ENCODE assay signal across 1 cellular context in the genomic region with DNA sequence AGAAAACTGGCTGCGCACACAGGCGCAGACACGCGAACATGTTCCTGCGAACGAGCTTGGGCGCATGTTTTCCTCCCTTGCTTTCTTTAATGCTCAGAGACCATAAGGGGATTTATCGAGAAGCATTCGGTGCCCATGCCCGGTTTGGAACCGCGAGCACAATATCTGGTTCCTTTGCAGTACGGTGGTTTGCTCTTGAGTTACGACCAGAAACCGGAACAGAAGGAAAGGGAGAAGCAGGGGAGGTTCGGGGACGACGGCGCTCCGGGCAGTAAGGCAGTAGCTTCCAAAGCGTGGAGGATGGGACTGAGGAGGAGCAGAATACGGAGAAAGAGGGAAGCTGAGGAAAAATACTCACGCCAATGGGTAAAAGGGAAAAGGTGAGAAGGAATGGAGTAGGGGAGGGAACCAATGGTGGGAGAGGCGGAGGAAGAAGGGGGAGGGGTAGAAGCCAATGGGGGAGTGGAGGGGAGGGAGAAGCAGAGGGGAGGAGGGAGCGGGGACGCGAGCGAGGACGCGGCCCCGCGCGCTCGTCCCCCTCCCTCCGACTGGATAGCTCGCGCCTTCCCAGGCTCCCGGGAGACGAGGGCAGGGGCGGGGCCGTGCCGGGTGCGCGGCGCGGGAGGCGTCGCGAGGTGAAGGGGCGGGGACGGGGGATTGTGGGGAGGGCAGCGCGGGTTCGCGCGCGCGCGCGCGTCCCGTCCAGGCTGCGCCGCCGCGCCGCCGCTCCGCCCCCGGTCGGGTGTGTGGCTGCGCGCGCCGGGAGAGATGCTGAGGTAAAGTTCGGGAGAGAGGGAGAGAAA.
TF ChIP-seq lines count a peak whose summit lies in the region.

No MANE protein-coding gene starts in this region.

TF ChIP-seq in HepG2, 621 proteins besides CTCF, POLR2A, EP300 and RAD21 (continues in another document):
- TF ChIP-seq FIP1L1 (IDR thresholded peaks at IDR 0.05; ENCODE audit: borderline replicate concordance, insufficient read depth, low read depth, low read length) = no peak; the same call in 1 of the 2 replicates
- TF ChIP-seq, protein P1, sequence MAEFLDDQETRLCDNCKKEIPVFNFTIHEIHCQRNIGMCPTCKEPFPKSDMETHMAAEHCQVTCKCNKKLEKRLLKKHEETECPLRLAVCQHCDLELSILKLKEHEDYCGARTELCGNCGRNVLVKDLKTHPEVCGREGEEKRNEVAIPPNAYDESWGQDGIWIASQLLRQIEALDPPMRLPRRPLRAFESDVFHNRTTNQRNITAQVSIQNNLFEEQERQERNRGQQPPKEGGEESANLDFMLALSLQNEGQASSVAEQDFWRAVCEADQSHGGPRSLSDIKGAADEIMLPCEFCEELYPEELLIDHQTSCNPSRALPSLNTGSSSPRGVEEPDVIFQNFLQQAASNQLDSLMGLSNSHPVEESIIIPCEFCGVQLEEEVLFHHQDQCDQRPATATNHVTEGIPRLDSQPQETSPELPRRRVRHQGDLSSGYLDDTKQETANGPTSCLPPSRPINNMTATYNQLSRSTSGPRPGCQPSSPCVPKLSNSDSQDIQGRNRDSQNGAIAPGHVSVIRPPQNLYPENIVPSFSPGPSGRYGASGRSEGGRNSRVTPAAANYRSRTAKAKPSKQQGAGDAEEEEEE (CRISPR knock-in tag; IDR thresholded peaks at IDR 0.05; ENCODE audit: borderline replicate concordance) = peak; percentile 83; the same call in 1 of the 2 replicates
- peak; percentile 96 for TF ChIP-seq ZSCAN25 (CRISPR knock-in tag; IDR thresholded peaks at IDR 0.05)
- TF ChIP-seq, protein P2, sequence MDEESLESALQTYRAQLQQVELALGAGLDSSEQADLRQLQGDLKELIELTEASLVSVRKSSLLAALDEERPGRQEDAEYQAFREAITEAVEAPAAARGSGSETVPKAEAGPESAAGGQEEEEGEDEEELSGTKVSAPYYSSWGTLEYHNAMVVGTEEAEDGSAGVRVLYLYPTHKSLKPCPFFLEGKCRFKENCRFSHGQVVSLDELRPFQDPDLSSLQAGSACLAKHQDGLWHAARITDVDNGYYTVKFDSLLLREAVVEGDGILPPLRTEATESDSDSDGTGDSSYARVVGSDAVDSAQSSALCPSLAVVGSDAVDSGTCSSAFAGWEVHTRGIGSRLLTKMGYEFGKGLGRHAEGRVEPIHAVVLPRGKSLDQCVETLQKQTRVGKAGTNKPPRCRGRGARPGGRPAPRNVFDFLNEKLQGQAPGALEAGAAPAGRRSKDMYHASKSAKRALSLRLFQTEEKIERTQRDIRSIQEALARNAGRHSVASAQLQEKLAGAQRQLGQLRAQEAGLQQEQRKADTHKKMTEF (CRISPR knock-in tag; IDR thresholded peaks at IDR 0.05) = peak; percentile 58; the same call in 1 of the 2 replicates
- no peak for TF ChIP-seq RBAK (CRISPR knock-in tag; IDR thresholded peaks at IDR 0.05)
- TF ChIP-seq MIER3 (CRISPR knock-in tag; IDR thresholded peaks at IDR 0.05; ENCODE audit: borderline replicate concordance) = peak; percentile 17; the same call in 1 of the 2 replicates
- TF ChIP-seq, protein P3, sequence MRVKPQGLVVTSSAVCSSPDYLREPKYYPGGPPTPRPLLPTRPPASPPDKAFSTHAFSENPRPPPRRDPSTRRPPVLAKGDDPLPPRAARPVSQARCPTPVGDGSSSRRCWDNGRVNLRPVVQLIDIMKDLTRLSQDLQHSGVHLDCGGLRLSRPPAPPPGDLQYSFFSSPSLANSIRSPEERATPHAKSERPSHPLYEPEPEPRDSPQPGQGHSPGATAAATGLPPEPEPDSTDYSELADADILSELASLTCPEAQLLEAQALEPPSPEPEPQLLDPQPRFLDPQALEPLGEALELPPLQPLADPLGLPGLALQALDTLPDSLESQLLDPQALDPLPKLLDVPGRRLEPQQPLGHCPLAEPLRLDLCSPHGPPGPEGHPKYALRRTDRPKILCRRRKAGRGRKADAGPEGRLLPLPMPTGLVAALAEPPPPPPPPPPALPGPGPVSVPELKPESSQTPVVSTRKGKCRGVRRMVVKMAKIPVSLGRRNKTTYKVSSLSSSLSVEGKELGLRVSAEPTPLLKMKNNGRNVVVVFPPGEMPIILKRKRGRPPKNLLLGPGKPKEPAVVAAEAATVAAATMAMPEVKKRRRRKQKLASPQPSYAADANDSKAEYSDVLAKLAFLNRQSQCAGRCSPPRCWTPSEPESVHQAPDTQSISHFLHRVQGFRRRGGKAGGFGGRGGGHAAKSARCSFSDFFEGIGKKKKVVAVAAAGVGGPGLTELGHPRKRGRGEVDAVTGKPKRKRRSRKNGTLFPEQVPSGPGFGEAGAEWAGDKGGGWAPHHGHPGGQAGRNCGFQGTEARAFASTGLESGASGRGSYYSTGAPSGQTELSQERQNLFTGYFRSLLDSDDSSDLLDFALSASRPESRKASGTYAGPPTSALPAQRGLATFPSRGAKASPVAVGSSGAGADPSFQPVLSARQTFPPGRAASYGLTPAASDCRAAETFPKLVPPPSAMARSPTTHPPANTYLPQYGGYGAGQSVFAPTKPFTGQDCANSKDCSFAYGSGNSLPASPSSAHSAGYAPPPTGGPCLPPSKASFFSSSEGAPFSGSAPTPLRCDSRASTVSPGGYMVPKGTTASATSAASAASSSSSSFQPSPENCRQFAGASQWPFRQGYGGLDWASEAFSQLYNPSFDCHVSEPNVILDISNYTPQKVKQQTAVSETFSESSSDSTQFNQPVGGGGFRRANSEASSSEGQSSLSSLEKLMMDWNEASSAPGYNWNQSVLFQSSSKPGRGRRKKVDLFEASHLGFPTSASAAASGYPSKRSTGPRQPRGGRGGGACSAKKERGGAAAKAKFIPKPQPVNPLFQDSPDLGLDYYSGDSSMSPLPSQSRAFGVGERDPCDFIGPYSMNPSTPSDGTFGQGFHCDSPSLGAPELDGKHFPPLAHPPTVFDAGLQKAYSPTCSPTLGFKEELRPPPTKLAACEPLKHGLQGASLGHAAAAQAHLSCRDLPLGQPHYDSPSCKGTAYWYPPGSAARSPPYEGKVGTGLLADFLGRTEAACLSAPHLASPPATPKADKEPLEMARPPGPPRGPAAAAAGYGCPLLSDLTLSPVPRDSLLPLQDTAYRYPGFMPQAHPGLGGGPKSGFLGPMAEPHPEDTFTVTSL (CRISPR knock-in tag; IDR thresholded peaks at IDR 0.05; ENCODE audit: borderline replicate concordance) = peak; percentile 72; the same call in 1 of the 2 replicates
- no peak for TF ChIP-seq PLRG1 (conservative IDR thresholded peaks at IDR 0.05)
- TF ChIP-seq THYN1 (CRISPR knock-in tag; IDR thresholded peaks at IDR 0.05; ENCODE audit: borderline replicate concordance, low read depth) = no peak
- TF ChIP-seq ZNF841 (CRISPR knock-in tag; IDR thresholded peaks at IDR 0.05; ENCODE audit: borderline replicate concordance) = peak; percentile 87; the same call in 1 of the 2 replicates
- peak; percentile 45; the same call in 1 of the 2 replicates for TF ChIP-seq ZBTB20 (CRISPR knock-in tag; IDR thresholded peaks at IDR 0.05; ENCODE audit: borderline replicate concordance, low read depth)
- TF ChIP-seq, protein P4, sequence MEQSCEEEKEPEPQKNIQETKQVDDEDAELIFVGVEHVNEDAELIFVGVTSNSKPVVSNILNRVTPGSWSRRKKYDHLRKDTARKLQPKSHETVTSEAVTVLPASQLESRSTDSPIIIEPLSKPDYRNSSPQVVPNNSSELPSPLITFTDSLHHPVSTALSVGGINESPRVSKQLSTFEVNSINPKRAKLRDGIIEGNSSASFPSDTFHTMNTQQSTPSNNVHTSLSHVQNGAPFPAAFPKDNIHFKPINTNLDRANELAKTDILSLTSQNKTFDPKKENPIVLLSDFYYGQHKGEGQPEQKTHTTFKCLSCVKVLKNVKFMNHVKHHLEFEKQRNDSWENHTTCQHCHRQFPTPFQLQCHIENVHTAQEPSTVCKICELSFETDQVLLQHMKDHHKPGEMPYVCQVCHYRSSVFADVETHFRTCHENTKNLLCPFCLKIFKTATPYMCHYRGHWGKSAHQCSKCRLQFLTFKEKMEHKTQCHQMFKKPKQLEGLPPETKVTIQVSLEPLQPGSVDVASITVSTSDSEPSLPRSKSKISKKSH (CRISPR knock-in tag; IDR thresholded peaks at IDR 0.05; ENCODE audit: borderline replicate concordance) = 0 out of 2 replicates have a peak, but pooled peaks have one; percentile 53
- TF ChIP-seq ELF4 (CRISPR knock-in tag; IDR thresholded peaks at IDR 0.05; ENCODE audit: borderline replicate concordance) = 0 out of 2 replicates have a peak, but pooled peaks have one; percentile 46
- no peak for TF ChIP-seq CAMTA2 (CRISPR knock-in tag; IDR thresholded peaks at IDR 0.05; ENCODE audit: borderline replicate concordance)
- TF ChIP-seq JUND (CRISPR knock-in tag; IDR thresholded peaks at IDR 0.05) = 0 out of 2 replicates have a peak, but pooled peaks have one; percentile 27
- no peak for TF ChIP-seq MAF1 (CRISPR knock-in tag; IDR thresholded peaks at IDR 0.05; ENCODE audit: borderline replicate concordance)
- TF ChIP-seq PHF21A (CRISPR knock-in tag; IDR thresholded peaks at IDR 0.05) = peak; percentile 94
- TF ChIP-seq NCOA2 (CRISPR knock-in tag; IDR thresholded peaks at IDR 0.05) = no peak; the same call in 1 of the 2 replicates
- no peak for TF ChIP-seq CHCHD3 (CRISPR knock-in tag; IDR thresholded peaks at IDR 0.05)
- TF ChIP-seq, protein P5, sequence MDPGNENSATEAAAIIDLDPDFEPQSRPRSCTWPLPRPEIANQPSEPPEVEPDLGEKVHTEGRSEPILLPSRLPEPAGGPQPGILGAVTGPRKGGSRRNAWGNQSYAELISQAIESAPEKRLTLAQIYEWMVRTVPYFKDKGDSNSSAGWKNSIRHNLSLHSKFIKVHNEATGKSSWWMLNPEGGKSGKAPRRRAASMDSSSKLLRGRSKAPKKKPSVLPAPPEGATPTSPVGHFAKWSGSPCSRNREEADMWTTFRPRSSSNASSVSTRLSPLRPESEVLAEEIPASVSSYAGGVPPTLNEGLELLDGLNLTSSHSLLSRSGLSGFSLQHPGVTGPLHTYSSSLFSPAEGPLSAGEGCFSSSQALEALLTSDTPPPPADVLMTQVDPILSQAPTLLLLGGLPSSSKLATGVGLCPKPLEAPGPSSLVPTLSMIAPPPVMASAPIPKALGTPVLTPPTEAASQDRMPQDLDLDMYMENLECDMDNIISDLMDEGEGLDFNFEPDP (CRISPR knock-in tag; conservative IDR thresholded peaks at IDR 0.05) = 0 out of 2 replicates have a peak, but pooled peaks have one; percentile 93
- peak; percentile 65; the same call in 1 of the 2 replicates for TF ChIP-seq TARDBP (CRISPR knock-in tag; IDR thresholded peaks at IDR 0.05)
- TF ChIP-seq ZFP1 (CRISPR knock-in tag; IDR thresholded peaks at IDR 0.05) = no peak
- TF ChIP-seq, protein P6, sequence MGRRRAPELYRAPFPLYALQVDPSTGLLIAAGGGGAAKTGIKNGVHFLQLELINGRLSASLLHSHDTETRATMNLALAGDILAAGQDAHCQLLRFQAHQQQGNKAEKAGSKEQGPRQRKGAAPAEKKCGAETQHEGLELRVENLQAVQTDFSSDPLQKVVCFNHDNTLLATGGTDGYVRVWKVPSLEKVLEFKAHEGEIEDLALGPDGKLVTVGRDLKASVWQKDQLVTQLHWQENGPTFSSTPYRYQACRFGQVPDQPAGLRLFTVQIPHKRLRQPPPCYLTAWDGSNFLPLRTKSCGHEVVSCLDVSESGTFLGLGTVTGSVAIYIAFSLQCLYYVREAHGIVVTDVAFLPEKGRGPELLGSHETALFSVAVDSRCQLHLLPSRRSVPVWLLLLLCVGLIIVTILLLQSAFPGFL (CRISPR knock-in tag; IDR thresholded peaks at IDR 0.05) = no peak
- TF ChIP-seq NFE2 (CRISPR knock-in tag; IDR thresholded peaks at IDR 0.05) = no peak
- TF ChIP-seq MEIS1 (CRISPR knock-in tag; IDR thresholded peaks at IDR 0.05; ENCODE audit: borderline replicate concordance) = peak; percentile 70; the same call in 1 of the 2 replicates
- TF ChIP-seq, protein P7, sequence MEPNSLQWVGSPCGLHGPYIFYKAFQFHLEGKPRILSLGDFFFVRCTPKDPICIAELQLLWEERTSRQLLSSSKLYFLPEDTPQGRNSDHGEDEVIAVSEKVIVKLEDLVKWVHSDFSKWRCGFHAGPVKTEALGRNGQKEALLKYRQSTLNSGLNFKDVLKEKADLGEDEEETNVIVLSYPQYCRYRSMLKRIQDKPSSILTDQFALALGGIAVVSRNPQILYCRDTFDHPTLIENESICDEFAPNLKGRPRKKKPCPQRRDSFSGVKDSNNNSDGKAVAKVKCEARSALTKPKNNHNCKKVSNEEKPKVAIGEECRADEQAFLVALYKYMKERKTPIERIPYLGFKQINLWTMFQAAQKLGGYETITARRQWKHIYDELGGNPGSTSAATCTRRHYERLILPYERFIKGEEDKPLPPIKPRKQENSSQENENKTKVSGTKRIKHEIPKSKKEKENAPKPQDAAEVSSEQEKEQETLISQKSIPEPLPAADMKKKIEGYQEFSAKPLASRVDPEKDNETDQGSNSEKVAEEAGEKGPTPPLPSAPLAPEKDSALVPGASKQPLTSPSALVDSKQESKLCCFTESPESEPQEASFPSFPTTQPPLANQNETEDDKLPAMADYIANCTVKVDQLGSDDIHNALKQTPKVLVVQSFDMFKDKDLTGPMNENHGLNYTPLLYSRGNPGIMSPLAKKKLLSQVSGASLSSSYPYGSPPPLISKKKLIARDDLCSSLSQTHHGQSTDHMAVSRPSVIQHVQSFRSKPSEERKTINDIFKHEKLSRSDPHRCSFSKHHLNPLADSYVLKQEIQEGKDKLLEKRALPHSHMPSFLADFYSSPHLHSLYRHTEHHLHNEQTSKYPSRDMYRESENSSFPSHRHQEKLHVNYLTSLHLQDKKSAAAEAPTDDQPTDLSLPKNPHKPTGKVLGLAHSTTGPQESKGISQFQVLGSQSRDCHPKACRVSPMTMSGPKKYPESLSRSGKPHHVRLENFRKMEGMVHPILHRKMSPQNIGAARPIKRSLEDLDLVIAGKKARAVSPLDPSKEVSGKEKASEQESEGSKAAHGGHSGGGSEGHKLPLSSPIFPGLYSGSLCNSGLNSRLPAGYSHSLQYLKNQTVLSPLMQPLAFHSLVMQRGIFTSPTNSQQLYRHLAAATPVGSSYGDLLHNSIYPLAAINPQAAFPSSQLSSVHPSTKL (CRISPR knock-in tag; IDR thresholded peaks at IDR 0.05) = no peak; the same call in 1 of the 2 replicates
